11 cellular contexts compared by ENCODE assay signal in genomic region chr12:132333273-132333672, GRCh38. TPM values are rescaled to one million over a fixed set of nuclear protein-coding genes. Genes with fewer than 3 reads are reported as not detected.
"Had no signal": no experiment of that assay in that cellular context is flagged by ENCODE, and none has a peak within 500 bp of the region (broad histone marks: within the 10 kb centered on the region; RNA-seq: fewer than 3 reads in every experiment).

No MANE protein-coding gene starts in this region.

- FAIRE-seq: H1, H54, HepG2 had no signal

- ATAC-seq: GM23338, HepG2 had no signal

- H3K4me3 ChIP-seq: GM23338 had no signal

- H2AFZ ChIP-seq: GM23338 had no signal

- DNase-seq: H9, HCEC 1CT, HFFc6, KBM-7 had no signal

- H3K9ac ChIP-seq: KMS-11 had no signal

- H3K27ac ChIP-seq: HL-60, KMS-11 had no signal

- H3K4me2 ChIP-seq: GM23338, KMS-11 had no signal

RNA-seq across cellular contexts. Expression of gene GALNT9, which starts 3.9 kb away (rescaled TPM):
- total RNA-seq: HFFc6, HT1080 had no signal
- polyA plus RNA-seq: HepG2 had no signal
